Comparison of ENCODE assay signal across 8 cellular contexts in the genomic region with DNA sequence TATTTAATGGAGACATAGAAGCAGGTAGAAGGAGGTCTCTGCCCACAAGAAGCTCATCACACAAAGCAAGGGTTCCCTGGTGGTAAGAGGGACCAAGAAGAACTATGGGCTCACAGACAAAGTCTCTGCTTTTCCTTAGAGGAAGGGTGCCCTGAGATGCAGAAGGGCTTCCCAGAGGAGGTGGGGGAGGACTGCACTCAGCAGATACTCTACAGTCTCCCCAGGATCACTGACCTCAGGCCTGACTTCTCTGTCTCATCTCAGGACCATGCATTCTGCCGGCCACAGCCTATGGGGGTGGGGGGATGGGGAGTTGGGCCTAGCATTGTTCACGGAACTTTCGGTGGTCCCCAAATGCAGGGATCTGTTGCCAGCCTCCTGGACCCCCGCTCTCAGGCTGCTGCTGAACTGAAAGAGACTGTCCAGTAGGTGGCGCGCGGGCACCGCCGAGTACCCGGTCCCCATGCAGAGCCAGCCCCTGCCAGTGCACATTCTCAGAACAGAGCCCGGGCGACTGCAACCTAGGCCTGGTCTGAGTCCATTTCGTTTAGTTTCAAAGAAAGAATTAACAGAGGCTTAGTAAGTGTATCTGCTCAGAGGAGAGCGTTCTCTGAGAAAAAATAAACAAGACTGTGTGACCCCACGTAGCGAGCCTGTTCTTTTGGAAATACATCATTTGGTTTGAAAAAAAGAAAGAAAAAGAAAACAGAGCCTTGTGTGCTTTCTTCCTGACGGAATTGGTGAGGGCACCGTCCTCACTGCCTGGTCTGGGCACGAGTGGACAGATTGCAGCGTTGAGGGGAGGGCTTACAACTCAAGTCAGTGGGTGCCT.
DNase-seq lines count a peak whose midpoint lies in the region; ATAC-seq, FAIRE-seq and TF ChIP-seq lines count a peak whose summit lies in the region.

No MANE protein-coding gene starts in this region.

- CTCF ChIA-PET in PC-3 (lab: Charles Lee) = interaction anchor here (1.1 kb wide), 1 partner anchor 23 kb away, joined by 4 read pairs; no protein-coding TSS in a partner anchor

- no peaks in the 10 kb centered on the region for H3K9me2 ChIP-seq in PC-3 (replicated peaks; ENCODE audit: low read length)

- TF ChIP-seq CTCF in PC-3 (conservative IDR thresholded peaks at IDR 0.05; ENCODE audit: low read depth, low read length) (peak; percentile 95), left ventricle myocardium inferior (IDR thresholded peaks at IDR 0.05; ENCODE audit: borderline replicate concordance) (peak; percentile 89), retinal pigment epithelial cell (conservative IDR thresholded peaks at IDR 0.05; ENCODE audit: low read depth, low read length) (peak; percentile 78)

- H3K36me3 ChIP-seq in PC-3 (ENCODE audit: low read depth, low read length) = no peaks in the 10 kb centered on the region
- no peaks in the 10 kb centered on the region for H3K36me3 ChIP-seq in left ventricle myocardium inferior

- peak in 13 of 14 donors; percentile 21 to 82 (median 44) for DNase-seq in C1 segment of cervical spinal cord (lab: John Stamatoyannopoulos, UW)
- DNase-seq in GM19240 (ENCODE audit: insufficient read length, low spot score) = peak; percentile 44
- DNase-seq in HTR-8/SVneo (ENCODE audit: insufficient read length, low spot score) = peak; percentile 86
- DNase-seq in PC-3 = peak; percentile 62
- peak; percentile 46 for DNase-seq in amniotic epithelial cell (ENCODE audit: low read depth)
- DNase-seq in left ventricle myocardium inferior = peak; percentile 70
- DNase-seq in retinal pigment epithelial cell (ENCODE audit: low read depth) = peak; percentile 59

- H3K4me1 ChIP-seq in PC-3 (ENCODE audit: insufficient read depth, low read length) (peaks cover 13% of the 10 kb centered on the region; the same call in 1 of the 2 replicates), left ventricle myocardium inferior (peaks cover 7% of the 10 kb centered on the region)

- H2AFZ ChIP-seq in PC-3 (ENCODE audit: low read length) = peak overlapping the region; percentile 32; the same call in 1 of the 2 replicates

- H3K27me3 ChIP-seq in PC-3 (ENCODE audit: low read length) (peaks cover 28% of the 10 kb centered on the region), left ventricle myocardium inferior (ENCODE audit: low read depth) (no peaks in the 10 kb centered on the region)

- no peaks in the 10 kb centered on the region for H3K9me3 ChIP-seq in PC-3 (ENCODE audit: low read length)
- no peaks in the 10 kb centered on the region for H3K9me3 ChIP-seq in left ventricle myocardium inferior (replicated peaks)

- no peaks in the 10 kb centered on the region for H3F3A ChIP-seq in PC-3 (ENCODE audit: low read length, unreplicated experiment)

- H3K27ac ChIP-seq in PC-3 (ENCODE audit: low read length) = no peak overlapping the region
- H3K27ac ChIP-seq in left ventricle myocardium inferior (replicated peaks) = no peak overlapping the region

- no peak overlapping the region for H3K4me2 ChIP-seq in PC-3 (ENCODE audit: low read length)

- ATAC-seq in PC-3 (peak; percentile 93), HG03139 (IDR thresholded peaks at IDR 0.05; ENCODE audit: unreplicated experiment) (no peak)

- no peak for FAIRE-seq in HTR-8/SVneo (lab: Jason Lieb, UNC)

- intact Hi-C loops in PC-3 (cut with micrococcal nuclease) (loop anchor here (1.0 to 5.0 kb wide), 5 partner anchors 328 to 1189 kb away; no protein-coding TSS in a partner anchor), left ventricle myocardium inferior (cut with micrococcal nuclease) (loop anchor here (10.0 kb wide), 1 partner anchor 311 kb away; no protein-coding TSS in a partner anchor)

- H3K4me3 ChIP-seq in PC-3 (ENCODE audit: low read length) = no peak overlapping the region
- no peak overlapping the region for H3K4me3 ChIP-seq in left ventricle myocardium inferior
- no peak overlapping the region for H3K4me3 ChIP-seq in retinal pigment epithelial cell (ENCODE audit: low read length)

- no peaks in the 10 kb centered on the region for H4K20me1 ChIP-seq in PC-3 (ENCODE audit: low read length)

- H3K79me2 ChIP-seq in PC-3 (ENCODE audit: low read length) = no peaks in the 10 kb centered on the region

- BruUV-seq in PC-3 (replicated peaks; lab: Mats Ljungman, UMichigan) = no TSS peak

- H3K9ac ChIP-seq in PC-3 (ENCODE audit: low read length) = no peak overlapping the region

- POLR2A ChIA-PET in PC-3 (lab: Charles Lee; ENCODE audit: unreplicated experiment) = no interaction called here
